In the genomic region with DNA sequence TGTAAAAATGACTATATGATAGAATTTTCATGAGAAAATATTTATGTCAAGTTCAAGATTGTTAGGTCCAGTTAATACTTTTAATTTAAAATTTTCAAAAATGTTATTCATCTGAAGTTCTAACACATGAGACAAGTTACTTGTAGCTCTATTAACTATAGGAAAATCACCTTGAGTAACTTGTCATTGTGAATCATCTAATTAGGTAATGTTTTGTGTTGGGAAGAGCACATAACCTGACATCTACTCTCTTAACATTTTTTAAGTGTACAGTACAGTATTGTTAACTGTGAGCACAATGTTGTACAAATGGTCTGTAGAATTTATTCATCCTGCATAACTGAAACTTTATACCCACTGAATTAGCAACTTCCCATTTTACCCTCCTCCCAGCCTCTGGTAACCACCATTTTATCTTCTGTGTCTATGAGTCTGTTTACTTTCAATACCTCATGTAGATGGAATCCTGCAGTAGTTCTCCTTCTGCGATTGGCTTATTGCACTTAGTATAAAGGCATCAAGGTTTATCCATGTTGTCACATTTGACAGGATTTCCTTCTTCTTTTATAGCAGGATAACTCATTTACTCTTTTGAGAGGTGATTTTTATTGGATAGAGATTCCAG, we compare ENCODE assay signal across 20 cellular contexts. TPM values are rescaled to one million over a fixed set of nuclear protein-coding genes. Genes with fewer than 3 reads are reported as not detected.
DNase-seq lines count a peak whose midpoint lies in the region; ATAC-seq and TF ChIP-seq lines count a peak whose summit lies in the region.
"Had no signal": no experiment of that assay in that cellular context is flagged by ENCODE, and none has a peak within 500 bp of the region (broad histone marks: within the 10 kb centered on the region; RNA-seq: fewer than 3 reads in every experiment).

No MANE protein-coding gene starts in this region.

- H3K4me3 Mint-ChIP-seq in naive B cell: no peak overlapping the region
- H3K4me3 Mint-ChIP-seq: stimulated activated memory B cell treated with anti-CD40 and anti-IgM and Interleukin-4, amounts not matched to agents 10 μg/mL and 1 μg/mL and 100 μg/mL, for 72 hours had no signal

- in situ Hi-C loops in brain microvascular endothelial cell (cut with HindIII; ENCODE audit: low pct_ligation_motif_present, low sequenced_read_pairs): no loop called here

- DNase-seq in M059J (ENCODE audit: low read depth) (peak; percentile 12), OCI-M1 (lab: John Stamatoyannopoulos, UW) (peak; percentile 75), brain microvascular endothelial cell (peak; percentile 68), naive B cell (no peak), NCI-H2107 (lab: John Stamatoyannopoulos, UW) (no peak), AG08395 (ENCODE audit: low spot score) (no peak), HK-2 (ENCODE audit: unreplicated experiment) (no peak)
- DNase-seq: activated CD4-positive, alpha-beta T cell treated with anti-CD3 and anti-CD28 coated beads for 48 hours; activated gamma-delta T cell; anterior cingulate cortex; COR-L47; hypothalamus; NCI-H1436; NK-92 treated with Interleukin-12 subunit alpha and Interleukin-12 subunit beta, amount 100 ng/mL, for 24 hours; Right ventricle myocardium superior; stimulated activated CD4-positive, alpha-beta T cell treated with anti-CD3 and anti-CD28 coated beads, Interleukin-15, amount 100 ng/mL, for 24 hours had no signal

- peak overlapping the region in 1 of 6 donors; percentile 8 for H3K27ac Mint-ChIP-seq in naive B cell
- H3K27ac Mint-ChIP-seq: stimulated activated memory B cell treated with anti-CD40 and anti-IgM and Interleukin-4, amounts not matched to agents 10 μg/mL and 1 μg/mL and 100 μg/mL, for 72 hours had no signal

- no peaks in the 10 kb centered on the region for H3K9me3 Mint-ChIP-seq in naive B cell
- H3K9me3 Mint-ChIP-seq: stimulated activated memory B cell treated with anti-CD40 and anti-IgM and Interleukin-4, amounts not matched to agents 10 μg/mL and 1 μg/mL and 100 μg/mL, for 72 hours had no signal

- H3K4me3 ChIP-seq in brain microvascular endothelial cell (ENCODE audit: low read depth, low read length): no peak overlapping the region
- H3K4me3 ChIP-seq: HAP-1, thoracic aorta had no signal

- no peak for TF ChIP-seq CTCF in brain microvascular endothelial cell (IDR thresholded peaks at IDR 0.05; ENCODE audit: low read depth, low read length, missing control alignments)

- peaks cover 0 to 3% (median 0%) of the 10 kb centered on the region in 3 donors for H3K4me1 Mint-ChIP-seq in naive B cell

- no peak overlapping the region for H3K27ac ChIP-seq in brain microvascular endothelial cell
- H3K27ac ChIP-seq: neutrophil, thoracic aorta had no signal

- no peaks in the 10 kb centered on the region for H3K36me3 ChIP-seq in brain microvascular endothelial cell (replicated peaks)
- H3K36me3 ChIP-seq: HAP-1, neutrophil, thoracic aorta had no signal

- peaks cover 0 to 8% (median 6%) of the 10 kb centered on the region in 3 donors for H3K27me3 Mint-ChIP-seq in naive B cell
- H3K27me3 Mint-ChIP-seq: stimulated activated memory B cell treated with anti-CD40 and anti-IgM and Interleukin-4, amounts not matched to agents 10 μg/mL and 1 μg/mL and 100 μg/mL, for 72 hours had no signal

- peak; percentile 54 to 57 for ATAC-seq in naive B cell (ENCODE audit: low read depth in 2 of 2)
- ATAC-seq: stimulated activated memory B cell treated with anti-CD40 and anti-IgM and Interleukin-4, amounts not matched to agents 10 μg/mL and 1 μg/mL and 100 μg/mL, for 72 hours had no signal

- no peaks in the 10 kb centered on the region for H3K36me3 Mint-ChIP-seq in naive B cell
- H3K36me3 Mint-ChIP-seq: stimulated activated memory B cell treated with anti-CD40 and anti-IgM and Interleukin-4, amounts not matched to agents 10 μg/mL and 1 μg/mL and 100 μg/mL, for 72 hours had no signal

- H3K27me3 ChIP-seq in brain microvascular endothelial cell (replicated peaks): no peaks in the 10 kb centered on the region
- H3K27me3 ChIP-seq: neutrophil had no signal

RNA-seq across cellular contexts. Expression of a gene that starts 54.6 kb away (rescaled TPM):
- total RNA-seq in M059J (2014; rRNA removed; shearing (Covaris generic)): 31.7 and 44.5 TPM in 2 replicates
- polyA plus RNA-seq in naive B cell (ENCODE audit: low read depth in 6 of 6): 100 to 1,000 TPM; 132 to 231 (median 141) TPM

Comparison
In these comparisons a context has a peak if more than half of its experiments do, and no peak if none do; other contexts are left out.
1. DNase-seq: peak in M059J (single experiment), OCI-M1 (single experiment) and brain microvascular endothelial cell (single experiment); none in naive B cell (single experiment), NCI-H2107 (single experiment), AG08395 (single experiment) and HK-2 (single experiment).